13 cellular contexts compared by ENCODE assay signal in genomic region chr7:28181921-28182517, GRCh38. TPM values are rescaled to one million over a fixed set of nuclear protein-coding genes. Genes with fewer than 3 reads are reported as not detected.
DNase-seq lines count a peak whose midpoint lies in the region; ATAC-seq, FAIRE-seq and TF ChIP-seq lines count a peak whose summit lies in the region.
"Had no signal": no experiment of that assay in that cellular context is flagged by ENCODE, and none has a peak within 500 bp of the region (broad histone marks: within the 10 kb centered on the region; RNA-seq: fewer than 3 reads in every experiment).

No MANE protein-coding gene starts in this region.

- peaks cover 29% of the 10 kb centered on the region for H3K4me1 Mint-ChIP-seq in activated naive CD4-positive, alpha-beta T cell treated with anti-CD3 and anti-CD28 coated beads, Interleukin-2, amount 50 U/mL, for 24 hours
- H3K4me1 Mint-ChIP-seq in activated T-helper 2 cell treated with anti-CD3 and anti-CD28 coated beads, Interferon-gamma antibody, Interleukin-2, Interleukin-4, amounts not matched to agents 10 μg/mL and 5 μg/mL and 100 μg/mL, durations not matched to agents 14 hours and 24 hours and 36 hours (ENCODE audit: low read depth): peaks cover 16% of the 10 kb centered on the region
- peaks cover 46 to 64% (median 58%) of the 10 kb centered on the region in 3 donors for H3K4me1 Mint-ChIP-seq in naive B cell

- DNase-seq in activated naive CD4-positive, alpha-beta T cell treated with Interleukin-2 at 50 U/mL for 16 hours: no peak
- DNase-seq in activated T-helper 2 cell treated with anti-CD3 and anti-CD28 coated beads, Interferon-gamma antibody, Interleukin-2, Interleukin-4, amounts not matched to agents 10 μg/mL and 5 μg/mL and 100 μg/mL, durations not matched to agents 14 hours and 24 hours and 36 hours (ENCODE audit: low spot score): no peak
- peak; percentile 8 for DNase-seq in naive B cell
- no peak for DNase-seq in urothelium cell line (ENCODE audit: low spot score)
- no peak for DNase-seq in H54 (ENCODE audit: insufficient read length, low spot score)
- no peak for DNase-seq in RKO (ENCODE audit: low spot score)
- DNase-seq in NCI-H748 (lab: John Stamatoyannopoulos, UW; ENCODE audit: unreplicated experiment): no peak
- DNase-seq: activated CD8-positive, alpha-beta memory T cell treated with anti-CD3 and anti-CD28 coated beads, Interleukin-2, amount 50 U/mL, for 48 hours; EL; GM23248; SIG-M5 had no signal

- no peaks in the 10 kb centered on the region for H3K9me3 Mint-ChIP-seq in activated naive CD4-positive, alpha-beta T cell treated with anti-CD3 and anti-CD28 coated beads, Interleukin-2, amount 50 U/mL, for 24 hours
- no peaks in the 10 kb centered on the region for H3K9me3 Mint-ChIP-seq in activated T-helper 2 cell treated with anti-CD3 and anti-CD28 coated beads, Interferon-gamma antibody, Interleukin-2, Interleukin-4, amounts not matched to agents 10 μg/mL and 5 μg/mL and 100 μg/mL, durations not matched to agents 14 hours and 24 hours and 36 hours
- no peaks in the 10 kb centered on the region for H3K9me3 Mint-ChIP-seq in naive B cell

- H3K27ac Mint-ChIP-seq in activated naive CD4-positive, alpha-beta T cell treated with anti-CD3 and anti-CD28 coated beads, Interleukin-2, amount 50 U/mL, for 24 hours: peak overlapping the region; percentile 21
- H3K27ac Mint-ChIP-seq in activated T-helper 2 cell treated with anti-CD3 and anti-CD28 coated beads, Interferon-gamma antibody, Interleukin-2, Interleukin-4, amounts not matched to agents 10 μg/mL and 5 μg/mL and 100 μg/mL, durations not matched to agents 14 hours and 24 hours and 36 hours: no peak overlapping the region
- H3K27ac Mint-ChIP-seq in naive B cell: peak overlapping the region; percentile 4 to 96 (median 92)

- TF ChIP-seq POLR2A in H54 (IDR thresholded peaks at IDR 0.05; ENCODE audit: low read depth, low read length): no peak

- intact Hi-C loops in activated T-helper 2 cell treated with anti-CD3 and anti-CD28 coated beads, Interferon-gamma antibody, Interleukin-2, Interleukin-4, amounts not matched to agents 10 μg/mL and 5 μg/mL and 100 μg/mL, durations not matched to agents 14 hours and 24 hours and 36 hours (cut with micrococcal nuclease): no loop called here

- H3K36me3 Mint-ChIP-seq in activated naive CD4-positive, alpha-beta T cell treated with anti-CD3 and anti-CD28 coated beads, Interleukin-2, amount 50 U/mL, for 24 hours: peaks cover 4% of the 10 kb centered on the region
- H3K36me3 Mint-ChIP-seq in activated T-helper 2 cell treated with anti-CD3 and anti-CD28 coated beads, Interferon-gamma antibody, Interleukin-2, Interleukin-4, amounts not matched to agents 10 μg/mL and 5 μg/mL and 100 μg/mL, durations not matched to agents 14 hours and 24 hours and 36 hours (ENCODE audit: low read depth): no peaks in the 10 kb centered on the region
- H3K36me3 Mint-ChIP-seq in naive B cell: no peaks in the 10 kb centered on the region

- H3K27me3 Mint-ChIP-seq in activated naive CD4-positive, alpha-beta T cell treated with anti-CD3 and anti-CD28 coated beads, Interleukin-2, amount 50 U/mL, for 24 hours: no peaks in the 10 kb centered on the region
- peaks cover 60% of the 10 kb centered on the region for H3K27me3 Mint-ChIP-seq in activated T-helper 2 cell treated with anti-CD3 and anti-CD28 coated beads, Interferon-gamma antibody, Interleukin-2, Interleukin-4, amounts not matched to agents 10 μg/mL and 5 μg/mL and 100 μg/mL, durations not matched to agents 14 hours and 24 hours and 36 hours (ENCODE audit: low read depth)
- no peaks in the 10 kb centered on the region for H3K27me3 Mint-ChIP-seq in naive B cell

- peak overlapping the region; percentile 11 for H3K4me3 Mint-ChIP-seq in activated naive CD4-positive, alpha-beta T cell treated with anti-CD3 and anti-CD28 coated beads, Interleukin-2, amount 50 U/mL, for 24 hours
- H3K4me3 Mint-ChIP-seq in activated T-helper 2 cell treated with anti-CD3 and anti-CD28 coated beads, Interferon-gamma antibody, Interleukin-2, Interleukin-4, amounts not matched to agents 10 μg/mL and 5 μg/mL and 100 μg/mL, durations not matched to agents 14 hours and 24 hours and 36 hours (ENCODE audit: low read depth): peak overlapping the region; percentile 14
- peak overlapping the region; percentile 17 to 92 (median 87) for H3K4me3 Mint-ChIP-seq in naive B cell

- FAIRE-seq in urothelium cell line (lab: Jason Lieb, UNC) (peak; percentile 50), H54 (lab: Jason Lieb, UNC) (no peak)
- FAIRE-seq: islet of Langerhans had no signal

- ATAC-seq in naive B cell (ENCODE audit: low read depth in 2 of 2): no peak

RNA-seq across cellular contexts. Expression of gene JAZF1, which starts 1.4 kb away (rescaled TPM):
- 3.9 TPM in 2 replicates for total RNA-seq in activated T-helper 2 cell treated with anti-CD3 and anti-CD28 coated beads, Interferon-gamma antibody, Interleukin-2, Interleukin-4, amounts not matched to agents 10 μg/mL and 5 μg/mL and 100 μg/mL, durations not matched to agents 14 hours and 24 hours and 36 hours
- polyA plus RNA-seq in naive B cell (ENCODE audit: low read depth in 6 of 6): 10 to 100 TPM; 25.4 to 37.7 (median 28.3) TPM

Comparison
In these comparisons a context has a peak if more than half of its experiments do, and no peak if none do; other contexts are left out.
1. H3K4me3 Mint-ChIP-seq: peak in every context shown above with its lines; median percentile 87 in naive B cell; 14 in activated T-helper 2 cell treated with anti-CD3 and anti-CD28 coated beads, Interferon-gamma antibody, Interleukin-2, Interleukin-4, amounts not matched to agents 10 μg/mL and 5 μg/mL and 100 μg/mL, durations not matched to agents 14 hours and 24 hours and 36 hours; 11 in activated naive CD4-positive, alpha-beta T cell treated with anti-CD3 and anti-CD28 coated beads, Interleukin-2, amount 50 U/mL, for 24 hours.